ENCODE assay signal across 8 cellular contexts in genomic region chr15:74906450-74907276, GRCh38. TPM values are rescaled to one million over a fixed set of nuclear protein-coding genes. Genes with fewer than 3 reads are reported as not detected.
A peak's percentile ranks its signal among the peaks of the same experiment; 100 is the strongest.
DNase-seq lines count a peak whose midpoint lies in the region; FAIRE-seq and TF ChIP-seq lines count a peak whose summit lies in the region.

TSS of gene FAM219B (minus strand) at chr15:74906851. CDS start at chr15:74906800, 51 bp downstream.

- H3K27me3 Mint-ChIP-seq in activated naive CD4-positive, alpha-beta T cell treated with anti-CD3 and anti-CD28 coated beads for 36 hours (ENCODE audit: low read depth): no peaks in the 10 kb centered on the region

- H3K18ac ChIP-seq in neuronal stem cell (ENCODE audit: low read length): peak within 1 kb of the TSS; percentile 98

- H2AFZ ChIP-seq in MM.1S (ENCODE audit: low read length): peak within 1 kb of the TSS; percentile 95
- peak within 1 kb of the TSS; percentile 96 for H2AFZ ChIP-seq in neuronal stem cell (ENCODE audit: low read length)

- H3K14ac ChIP-seq in neuronal stem cell (ENCODE audit: low read length): no peak within 1 kb of the TSS

- H3K27ac Mint-ChIP-seq in activated naive CD4-positive, alpha-beta T cell treated with anti-CD3 and anti-CD28 coated beads for 36 hours: peak within 1 kb of the TSS; percentile 92

- WGBS in neuronal stem cell (ENCODE audit: extremely low coverage in 2 of 2, insufficient read length in 2 of 2, insufficient replicate concordance in 1 of 2), 2 donors: no CpG with 5 or more reads among the region's 76 CpGs

- H2BK120ac ChIP-seq in neuronal stem cell (ENCODE audit: low read depth, low read length): peak within 1 kb of the TSS; percentile 69

- peaks cover 27% of the 10 kb centered on the region for H3K4me1 Mint-ChIP-seq in activated naive CD4-positive, alpha-beta T cell treated with anti-CD3 and anti-CD28 coated beads for 36 hours (ENCODE audit: low read depth)

- TF ChIP-seq CTCF in MM.1S (IDR thresholded peaks at IDR 0.05; ENCODE audit: low read length): no peak
- no peak for TF ChIP-seq CTCF in subcutaneous adipose tissue (IDR thresholded peaks at IDR 0.05; ENCODE audit: low read depth)

- peak within 1 kb of the TSS; percentile 92 for H2BK5ac ChIP-seq in neuronal stem cell (ENCODE audit: low read length)

- H2BK12ac ChIP-seq in neuronal stem cell (ENCODE audit: low read length): no peak within 1 kb of the TSS

- H3F3A ChIP-seq in MM.1S (ENCODE audit: insufficient read depth, low read length): peaks cover 29% of the 10 kb centered on the region; the same call in 1 of the 2 replicates

- FAIRE-seq in frontal cortex (lab: Jason Lieb, UNC): no peak

- no peak within 1 kb of the TSS for H4K91ac ChIP-seq in neuronal stem cell (ENCODE audit: low read depth, low read length, poor library complexity)

- H3K4me3 ChIP-seq in MM.1S (ENCODE audit: low read length) (peak within 1 kb of the TSS; percentile 92), neuronal stem cell (ENCODE audit: low read length in 2 of 2) (peak within 1 kb of the TSS; percentile 90 to 96)

- H3K9me3 ChIP-seq in MM.1S (replicated peaks; ENCODE audit: insufficient read depth, low read length) (no peaks in the 10 kb centered on the region), neuronal stem cell (replicated peaks in 1 of 2; ENCODE audit: control insufficient read depth in 2 of 2, insufficient read depth in 1 of 2, low read depth in 1 of 2, low read length in 2 of 2) (no peaks in the 10 kb centered on the region)

- H2BK15ac ChIP-seq in neuronal stem cell (ENCODE audit: low read length): no peak within 1 kb of the TSS

- peak within 1 kb of the TSS; percentile 77 for H3K23ac ChIP-seq in neuronal stem cell (ENCODE audit: low read depth, low read length, poor library complexity)

- H3K27ac ChIP-seq in MM.1S (ENCODE audit: low read length): peak within 1 kb of the TSS; percentile 53; the same call in 1 of the 2 replicates
- peak within 1 kb of the TSS; percentile 87 for H3K27ac ChIP-seq in neuronal stem cell (replicated peaks; ENCODE audit: low read length)

- H4K20me1 ChIP-seq in MM.1S (ENCODE audit: insufficient read depth, low read length): no peaks in the 10 kb centered on the region

- H3K4me2 ChIP-seq in MM.1S (ENCODE audit: low read depth, low read length) (peak within 1 kb of the TSS; percentile 87), neuronal stem cell (ENCODE audit: insufficient read depth, low read length, poor library complexity, severe bottlenecking) (peak within 1 kb of the TSS; percentile 66)

- no peaks in the 10 kb centered on the region for H3K9me3 Mint-ChIP-seq in activated naive CD4-positive, alpha-beta T cell treated with anti-CD3 and anti-CD28 coated beads for 36 hours

- H3K9ac ChIP-seq in MM.1S (ENCODE audit: low read length): peak within 1 kb of the TSS; percentile 77
- peak within 1 kb of the TSS; percentile 97 for H3K9ac ChIP-seq in neuronal stem cell (ENCODE audit: low read depth, low read length, poor library complexity)

- H2AK5ac ChIP-seq in neuronal stem cell (ENCODE audit: low read depth, low read length): peak within 1 kb of the TSS; percentile 89

- H3K4me3 Mint-ChIP-seq in activated naive CD4-positive, alpha-beta T cell treated with anti-CD3 and anti-CD28 coated beads for 36 hours: peak within 1 kb of the TSS; percentile 89

- H3K4me1 ChIP-seq in MM.1S (ENCODE audit: low read length) (no peaks in the 10 kb centered on the region), neuronal stem cell (ENCODE audit: control insufficient read depth in 2 of 2, insufficient read depth in 1 of 2, low read depth in 1 of 2, low read length in 2 of 2) (peaks cover 8 to 9% of the 10 kb centered on the region in 2 donors)

- H3K27me3 ChIP-seq in MM.1S (replicated peaks; ENCODE audit: insufficient read depth, low read length): no peaks in the 10 kb centered on the region
- H3K27me3 ChIP-seq in neuronal stem cell (ENCODE audit: control insufficient read depth in 3 of 3, insufficient read depth in 3 of 3, low read depth in 1 of 3, low read length in 3 of 3): no peaks in the 10 kb centered on the region

- H4K8ac ChIP-seq in neuronal stem cell (ENCODE audit: low read depth, low read length): no peak within 1 kb of the TSS

- CTCF ChIA-PET in activated naive CD4-positive, alpha-beta T cell treated with anti-CD3 and anti-CD28 coated beads for 36 hours (lab: Charles Lee): interaction anchor here (0.7 to 2.9 kb wide), 9 partner anchors 12 to 273 kb away, joined by 3 to 10 read pairs (median 5); partner anchors contain the start of gene MPI

- peaks cover 8% of the 10 kb centered on the region for H3K36me3 Mint-ChIP-seq in activated naive CD4-positive, alpha-beta T cell treated with anti-CD3 and anti-CD28 coated beads for 36 hours (ENCODE audit: low read depth)

- H3K9me2 ChIP-seq in MM.1S (replicated peaks; ENCODE audit: insufficient read depth, low read length): no peaks in the 10 kb centered on the region

- intact Hi-C loops in activated naive CD4-positive, alpha-beta T cell treated with anti-CD3 and anti-CD28 coated beads for 36 hours (cut with micrococcal nuclease): loop anchor here (1.0 to 2.0 kb wide), 6 partner anchors 16 to 296 kb away; partner anchors contain the start of genes COX5A, MPI, SCAMP2 and ULK3

- peaks cover 6% of the 10 kb centered on the region for H3K79me1 ChIP-seq in neuronal stem cell (ENCODE audit: low read depth, low read length)

- peaks cover 26% of the 10 kb centered on the region for H3K79me2 ChIP-seq in MM.1S (ENCODE audit: low read length)

- peak within 1 kb of the TSS; percentile 57 for H3K4ac ChIP-seq in neuronal stem cell (ENCODE audit: low read length)

- H3K36me3 ChIP-seq in MM.1S (replicated peaks; ENCODE audit: insufficient read depth, low read length) (peaks cover 3% of the 10 kb centered on the region; the same call in 1 of the 2 replicates), neuronal stem cell (replicated peaks in 1 of 2; ENCODE audit: control insufficient read depth in 2 of 2, insufficient read depth in 2 of 2, low read length in 2 of 2) (peaks cover 29 to 42% of the 10 kb centered on the region in 2 donors)

- DNase-seq in ELF-1 (ENCODE audit: low read depth, low spot score) (peak; percentile 87), H4 (ENCODE audit: low spot score) (peak; percentile 75), MM.1S (peak; percentile 91), SK-N-DZ (ENCODE audit: low spot score) (peak; percentile 87), frontal cortex (ENCODE audit: low spot score in 2 of 2) (peak; percentile 89 to 94), neuronal stem cell (ENCODE audit: low spot score) (peak; percentile 84)
- peak; percentile 88 for DNase-seq in activated naive CD4-positive, alpha-beta T cell treated with anti-CD3 and anti-CD28 coated beads for 36 hours

RNA-seq across cellular contexts. Expression of gene FAM219B, which starts in this region (rescaled TPM):
- total RNA-seq in H4 (2014; rRNA removed; shearing (Covaris generic)): 28.4 and 46.5 TPM in 2 replicates
- 103 TPM in 2 replicates for polyA plus RNA-seq in SK-N-DZ (2014; cell fraction: cytosol; rRNA removed)
- polyA plus RNA-seq in SK-N-DZ (2014; cell fraction: nucleus; rRNA removed): 264 and 306 TPM in 2 replicates
- 10 to 100 TPM; 60.3 to 63.0 TPM for total RNA-seq in activated naive CD4-positive, alpha-beta T cell treated with anti-CD3 and anti-CD28 coated beads for 36 hours
- total RNA-seq in frontal cortex (52.2 TPM), subcutaneous adipose tissue (100 to 1,000 TPM in 1 of 4 donors, 10 to 100 TPM in 3; 53.3 to 102 (median 65.2) TPM)
- 63.9 TPM for polyA plus RNA-seq in neuronal stem cell (2013, experiment 1 of 2)
- polyA plus RNA-seq in neuronal stem cell (2013, experiment 2 of 2): 61.0 TPM

Comparison
In these comparisons a context has a peak if more than half of its experiments do, and no peak if none do; other contexts are left out.
1. Peak in every context shown above with its lines: DNase-seq, H3K4me3 ChIP-seq and H3K27ac ChIP-seq.